ENCODE assay signal across 1 cellular context in the genomic region with DNA sequence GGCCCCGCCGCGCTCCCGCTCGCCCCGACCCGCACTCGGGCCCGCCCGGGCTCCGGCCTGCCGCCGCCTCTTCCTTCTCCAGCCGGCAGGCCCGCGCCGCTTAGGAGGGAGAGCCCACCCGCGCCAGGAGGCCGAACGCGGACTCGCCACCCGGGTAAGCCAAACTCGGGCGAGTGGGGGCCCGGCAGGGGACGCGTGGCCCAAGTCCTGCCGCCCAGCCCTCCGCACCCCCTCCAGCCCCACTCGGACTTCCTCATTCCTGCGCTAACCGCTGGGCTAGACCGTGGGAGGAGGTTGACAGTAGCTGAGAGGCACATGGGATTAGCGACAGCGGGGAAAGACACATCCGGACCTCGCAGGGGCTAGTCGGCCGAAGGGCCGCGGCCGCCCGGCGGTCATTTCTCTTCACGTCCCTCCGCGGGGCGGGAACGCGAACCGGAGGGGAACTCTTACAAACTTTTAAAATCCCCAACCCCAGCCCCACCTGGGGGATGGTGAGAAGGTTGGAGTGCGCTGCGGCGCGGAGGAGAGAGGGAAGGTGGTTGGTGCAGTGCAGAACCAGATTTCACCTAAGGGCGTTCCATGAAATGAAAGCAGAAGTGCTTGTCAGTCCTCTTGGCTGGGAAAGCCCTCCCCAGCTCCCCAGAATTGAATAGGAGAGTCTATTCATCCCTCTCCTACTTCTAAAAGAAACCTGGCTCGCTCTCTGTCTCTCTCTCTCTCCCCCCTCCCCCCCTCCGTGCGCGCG.
A peak's percentile ranks its signal among the peaks of the same experiment; 100 is the strongest.
TF ChIP-seq lines count a peak whose summit lies in the region.

No MANE protein-coding gene starts in this region.

TF ChIP-seq in K562, 482 proteins besides CTCF, POLR2A, EP300 and RAD21 (continued from another document and continues in another):
- TF ChIP-seq, protein P1, sequence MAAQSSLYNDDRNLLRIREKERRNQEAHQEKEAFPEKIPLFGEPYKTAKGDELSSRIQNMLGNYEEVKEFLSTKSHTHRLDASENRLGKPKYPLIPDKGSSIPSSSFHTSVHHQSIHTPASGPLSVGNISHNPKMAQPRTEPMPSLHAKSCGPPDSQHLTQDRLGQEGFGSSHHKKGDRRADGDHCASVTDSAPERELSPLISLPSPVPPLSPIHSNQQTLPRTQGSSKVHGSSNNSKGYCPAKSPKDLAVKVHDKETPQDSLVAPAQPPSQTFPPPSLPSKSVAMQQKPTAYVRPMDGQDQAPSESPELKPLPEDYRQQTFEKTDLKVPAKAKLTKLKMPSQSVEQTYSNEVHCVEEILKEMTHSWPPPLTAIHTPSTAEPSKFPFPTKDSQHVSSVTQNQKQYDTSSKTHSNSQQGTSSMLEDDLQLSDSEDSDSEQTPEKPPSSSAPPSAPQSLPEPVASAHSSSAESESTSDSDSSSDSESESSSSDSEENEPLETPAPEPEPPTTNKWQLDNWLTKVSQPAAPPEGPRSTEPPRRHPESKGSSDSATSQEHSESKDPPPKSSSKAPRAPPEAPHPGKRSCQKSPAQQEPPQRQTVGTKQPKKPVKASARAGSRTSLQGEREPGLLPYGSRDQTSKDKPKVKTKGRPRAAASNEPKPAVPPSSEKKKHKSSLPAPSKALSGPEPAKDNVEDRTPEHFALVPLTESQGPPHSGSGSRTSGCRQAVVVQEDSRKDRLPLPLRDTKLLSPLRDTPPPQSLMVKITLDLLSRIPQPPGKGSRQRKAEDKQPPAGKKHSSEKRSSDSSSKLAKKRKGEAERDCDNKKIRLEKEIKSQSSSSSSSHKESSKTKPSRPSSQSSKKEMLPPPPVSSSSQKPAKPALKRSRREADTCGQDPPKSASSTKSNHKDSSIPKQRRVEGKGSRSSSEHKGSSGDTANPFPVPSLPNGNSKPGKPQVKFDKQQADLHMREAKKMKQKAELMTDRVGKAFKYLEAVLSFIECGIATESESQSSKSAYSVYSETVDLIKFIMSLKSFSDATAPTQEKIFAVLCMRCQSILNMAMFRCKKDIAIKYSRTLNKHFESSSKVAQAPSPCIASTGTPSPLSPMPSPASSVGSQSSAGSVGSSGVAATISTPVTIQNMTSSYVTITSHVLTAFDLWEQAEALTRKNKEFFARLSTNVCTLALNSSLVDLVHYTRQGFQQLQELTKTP (IDR thresholded peaks at IDR 0.05; ENCODE audit: low read depth in 1 of 2, partially characterized antibody in 2 of 2), result peak in 1 of 2 experiments; percentile 71
- 0 out of 2 replicates have a peak, but pooled peaks have one; percentile 29 for TF ChIP-seq XRCC5 (IDR thresholded peaks at IDR 0.05; ENCODE audit: low read depth, low read length)
- TF ChIP-seq HDAC1 (IDR thresholded peaks at IDR 0.05), result peak in 1 of 2 experiments; percentile 77; a peak in 2 of 4 replicates
- peak; percentile 42 for TF ChIP-seq TAF9B (IDR thresholded peaks at IDR 0.05; ENCODE audit: partially characterized antibody)
- TF ChIP-seq, protein P2, sequence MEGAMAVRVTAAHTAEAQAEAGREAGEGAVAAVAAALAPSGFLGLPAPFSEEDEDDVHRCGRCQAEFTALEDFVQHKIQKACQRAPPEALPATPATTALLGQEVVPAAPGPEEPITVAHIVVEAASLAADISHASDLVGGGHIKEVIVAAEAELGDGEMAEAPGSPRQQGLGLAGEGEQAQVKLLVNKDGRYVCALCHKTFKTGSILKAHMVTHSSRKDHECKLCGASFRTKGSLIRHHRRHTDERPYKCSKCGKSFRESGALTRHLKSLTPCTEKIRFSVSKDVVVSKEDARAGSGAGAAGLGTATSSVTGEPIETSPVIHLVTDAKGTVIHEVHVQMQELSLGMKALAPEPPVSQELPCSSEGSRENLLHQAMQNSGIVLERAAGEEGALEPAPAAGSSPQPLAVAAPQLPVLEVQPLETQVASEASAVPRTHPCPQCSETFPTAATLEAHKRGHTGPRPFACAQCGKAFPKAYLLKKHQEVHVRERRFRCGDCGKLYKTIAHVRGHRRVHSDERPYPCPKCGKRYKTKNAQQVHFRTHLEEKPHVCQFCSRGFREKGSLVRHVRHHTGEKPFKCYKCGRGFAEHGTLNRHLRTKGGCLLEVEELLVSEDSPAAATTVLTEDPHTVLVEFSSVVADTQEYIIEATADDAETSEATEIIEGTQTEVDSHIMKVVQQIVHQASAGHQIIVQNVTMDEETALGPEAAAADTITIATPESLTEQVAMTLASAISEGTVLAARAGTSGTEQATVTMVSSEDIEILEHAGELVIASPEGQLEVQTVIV (CRISPR knock-in tag; IDR thresholded peaks at IDR 0.05; ENCODE audit: borderline replicate concordance), result no peak
- TF ChIP-seq, protein P3, sequence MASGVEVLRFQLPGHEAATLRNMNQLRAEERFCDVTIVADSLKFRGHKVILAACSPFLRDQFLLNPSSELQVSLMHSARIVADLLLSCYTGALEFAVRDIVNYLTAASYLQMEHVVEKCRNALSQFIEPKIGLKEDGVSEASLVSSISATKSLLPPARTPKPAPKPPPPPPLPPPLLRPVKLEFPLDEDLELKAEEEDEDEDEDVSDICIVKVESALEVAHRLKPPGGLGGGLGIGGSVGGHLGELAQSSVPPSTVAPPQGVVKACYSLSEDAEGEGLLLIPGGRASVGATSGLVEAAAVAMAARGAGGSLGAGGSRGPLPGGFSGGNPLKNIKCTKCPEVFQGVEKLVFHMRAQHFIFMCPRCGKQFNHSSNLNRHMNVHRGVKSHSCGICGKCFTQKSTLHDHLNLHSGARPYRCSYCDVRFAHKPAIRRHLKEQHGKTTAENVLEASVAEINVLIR (CRISPR knock-in tag; IDR thresholded peaks at IDR 0.05), result 0 out of 2 replicates have a peak, but pooled peaks have one; percentile 16
- no peak for TF ChIP-seq SMAD2 (IDR thresholded peaks at IDR 0.05; ENCODE audit: low read depth, low read length)
- peak; percentile 76; the same call in 1 of the 2 replicates for TF ChIP-seq HMG20B (CRISPR knock-in tag; IDR thresholded peaks at IDR 0.05)
- peak; percentile 75 for TF ChIP-seq EGR1 (conservative IDR thresholded peaks at IDR 0.05)
- TF ChIP-seq, protein P4, sequence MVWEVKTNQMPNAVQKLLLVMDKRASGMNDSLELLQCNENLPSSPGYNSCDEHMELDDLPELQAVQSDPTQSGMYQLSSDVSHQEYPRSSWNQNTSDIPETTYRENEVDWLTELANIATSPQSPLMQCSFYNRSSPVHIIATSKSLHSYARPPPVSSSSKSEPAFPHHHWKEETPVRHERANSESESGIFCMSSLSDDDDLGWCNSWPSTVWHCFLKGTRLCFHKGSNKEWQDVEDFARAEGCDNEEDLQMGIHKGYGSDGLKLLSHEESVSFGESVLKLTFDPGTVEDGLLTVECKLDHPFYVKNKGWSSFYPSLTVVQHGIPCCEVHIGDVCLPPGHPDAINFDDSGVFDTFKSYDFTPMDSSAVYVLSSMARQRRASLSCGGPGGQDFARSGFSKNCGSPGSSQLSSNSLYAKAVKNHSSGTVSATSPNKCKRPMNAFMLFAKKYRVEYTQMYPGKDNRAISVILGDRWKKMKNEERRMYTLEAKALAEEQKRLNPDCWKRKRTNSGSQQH (CRISPR knock-in tag; IDR thresholded peaks at IDR 0.05), result no peak
- TF ChIP-seq THRAP3 (IDR thresholded peaks at IDR 0.05; ENCODE audit: borderline replicate concordance), result no peak
- TF ChIP-seq ZFX (CRISPR knock-in tag; IDR thresholded peaks at IDR 0.05), result peak; percentile 93
- peak in 1 of 2 experiments; percentile 32; a peak in 2 of 4 replicates for TF ChIP-seq FOXK2 (conservative IDR thresholded peaks at IDR 0.05 in 1 of 2, IDR thresholded peaks at IDR 0.05 in 1 of 2; ENCODE audit: low read depth in 2 of 2)
- 0 out of 2 replicates have a peak, but pooled peaks have one; percentile 72 for TF ChIP-seq NR3C1 (CRISPR knock-in tag; IDR thresholded peaks at IDR 0.05)
- TF ChIP-seq, protein P5, sequence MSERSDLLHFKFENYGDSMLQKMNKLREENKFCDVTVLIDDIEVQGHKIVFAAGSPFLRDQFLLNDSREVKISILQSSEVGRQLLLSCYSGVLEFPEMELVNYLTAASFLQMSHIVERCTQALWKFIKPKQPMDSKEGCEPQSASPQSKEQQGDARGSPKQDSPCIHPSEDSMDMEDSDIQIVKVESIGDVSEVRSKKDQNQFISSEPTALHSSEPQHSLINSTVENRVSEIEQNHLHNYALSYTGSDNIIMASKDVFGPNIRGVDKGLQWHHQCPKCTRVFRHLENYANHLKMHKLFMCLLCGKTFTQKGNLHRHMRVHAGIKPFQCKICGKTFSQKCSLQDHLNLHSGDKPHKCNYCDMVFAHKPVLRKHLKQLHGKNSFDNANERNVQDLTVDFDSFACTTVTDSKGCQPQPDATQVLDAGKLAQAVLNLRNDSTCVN (CRISPR knock-in tag; IDR thresholded peaks at IDR 0.05), result 0 out of 2 replicates have a peak, but pooled peaks have one; percentile 56
- TF ChIP-seq, protein P6, sequence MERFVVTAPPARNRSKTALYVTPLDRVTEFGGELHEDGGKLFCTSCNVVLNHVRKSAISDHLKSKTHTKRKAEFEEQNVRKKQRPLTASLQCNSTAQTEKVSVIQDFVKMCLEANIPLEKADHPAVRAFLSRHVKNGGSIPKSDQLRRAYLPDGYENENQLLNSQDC (CRISPR knock-in tag; IDR thresholded peaks at IDR 0.05), result no peak
- TF ChIP-seq ZNF561 (CRISPR knock-in tag; conservative IDR thresholded peaks at IDR 0.05), result no peak
- TF ChIP-seq PHF21A (IDR thresholded peaks at IDR 0.05; ENCODE audit: borderline replicate concordance, low read depth), result peak; percentile 81; the same call in 1 of the 2 replicates
- peak; percentile 53; the same call in 1 of the 2 replicates for TF ChIP-seq SMAD3 (CRISPR knock-in tag; conservative IDR thresholded peaks at IDR 0.05)
- peak; percentile 72 for TF ChIP-seq ELF4 (CRISPR knock-in tag; IDR thresholded peaks at IDR 0.05)
- TF ChIP-seq ELF2 (CRISPR knock-in tag; IDR thresholded peaks at IDR 0.05), result peak; percentile 93
- TF ChIP-seq NBN (IDR thresholded peaks at IDR 0.05; ENCODE audit: low read depth), result peak; percentile 58; the same call in 1 of the 2 replicates
- TF ChIP-seq, protein P7, sequence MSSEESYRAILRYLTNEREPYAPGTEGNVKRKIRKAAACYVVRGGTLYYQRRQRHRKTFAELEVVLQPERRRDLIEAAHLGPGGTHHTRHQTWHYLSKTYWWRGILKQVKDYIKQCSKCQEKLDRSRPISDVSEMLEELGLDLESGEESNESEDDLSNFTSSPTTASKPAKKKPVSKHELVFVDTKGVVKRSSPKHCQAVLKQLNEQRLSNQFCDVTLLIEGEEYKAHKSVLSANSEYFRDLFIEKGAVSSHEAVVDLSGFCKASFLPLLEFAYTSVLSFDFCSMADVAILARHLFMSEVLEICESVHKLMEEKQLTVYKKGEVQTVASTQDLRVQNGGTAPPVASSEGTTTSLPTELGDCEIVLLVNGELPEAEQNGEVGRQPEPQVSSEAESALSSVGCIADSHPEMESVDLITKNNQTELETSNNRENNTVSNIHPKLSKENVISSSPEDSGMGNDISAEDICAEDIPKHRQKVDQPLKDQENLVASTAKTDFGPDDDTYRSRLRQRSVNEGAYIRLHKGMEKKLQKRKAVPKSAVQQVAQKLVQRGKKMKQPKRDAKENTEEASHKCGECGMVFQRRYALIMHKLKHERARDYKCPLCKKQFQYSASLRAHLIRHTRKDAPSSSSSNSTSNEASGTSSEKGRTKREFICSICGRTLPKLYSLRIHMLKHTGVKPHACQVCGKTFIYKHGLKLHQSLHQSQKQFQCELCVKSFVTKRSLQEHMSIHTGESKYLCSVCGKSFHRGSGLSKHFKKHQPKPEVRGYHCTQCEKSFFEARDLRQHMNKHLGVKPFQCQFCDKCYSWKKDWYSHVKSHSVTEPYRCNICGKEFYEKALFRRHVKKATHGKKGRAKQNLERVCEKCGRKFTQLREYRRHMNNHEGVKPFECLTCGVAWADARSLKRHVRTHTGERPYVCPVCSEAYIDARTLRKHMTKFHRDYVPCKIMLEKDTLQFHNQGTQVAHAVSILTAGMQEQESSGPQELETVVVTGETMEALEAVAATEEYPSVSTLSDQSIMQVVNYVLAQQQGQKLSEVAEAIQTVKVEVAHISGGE (CRISPR knock-in tag; IDR thresholded peaks at IDR 0.05), result peak in 1 of 3 experiments; percentile 67; a peak in 2 of 6 replicates
- TF ChIP-seq, protein P8, sequence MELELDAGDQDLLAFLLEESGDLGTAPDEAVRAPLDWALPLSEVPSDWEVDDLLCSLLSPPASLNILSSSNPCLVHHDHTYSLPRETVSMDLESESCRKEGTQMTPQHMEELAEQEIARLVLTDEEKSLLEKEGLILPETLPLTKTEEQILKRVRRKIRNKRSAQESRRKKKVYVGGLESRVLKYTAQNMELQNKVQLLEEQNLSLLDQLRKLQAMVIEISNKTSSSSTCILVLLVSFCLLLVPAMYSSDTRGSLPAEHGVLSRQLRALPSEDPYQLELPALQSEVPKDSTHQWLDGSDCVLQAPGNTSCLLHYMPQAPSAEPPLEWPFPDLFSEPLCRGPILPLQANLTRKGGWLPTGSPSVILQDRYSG (tag; conservative IDR thresholded peaks at IDR 0.05; ENCODE audit: low read depth), result peak; percentile 81
- TF ChIP-seq TGIF2 (CRISPR knock-in tag; IDR thresholded peaks at IDR 0.05), result peak; percentile 52; the same call in 1 of the 2 replicates
- no peak for TF ChIP-seq BDP1 (IDR thresholded peaks at IDR 0.05; ENCODE audit: insufficient read depth, insufficient read length)
- TF ChIP-seq CTBP1 (IDR thresholded peaks at IDR 0.05; ENCODE audit: borderline replicate concordance), result peak; percentile 82
- TF ChIP-seq, protein P9, sequence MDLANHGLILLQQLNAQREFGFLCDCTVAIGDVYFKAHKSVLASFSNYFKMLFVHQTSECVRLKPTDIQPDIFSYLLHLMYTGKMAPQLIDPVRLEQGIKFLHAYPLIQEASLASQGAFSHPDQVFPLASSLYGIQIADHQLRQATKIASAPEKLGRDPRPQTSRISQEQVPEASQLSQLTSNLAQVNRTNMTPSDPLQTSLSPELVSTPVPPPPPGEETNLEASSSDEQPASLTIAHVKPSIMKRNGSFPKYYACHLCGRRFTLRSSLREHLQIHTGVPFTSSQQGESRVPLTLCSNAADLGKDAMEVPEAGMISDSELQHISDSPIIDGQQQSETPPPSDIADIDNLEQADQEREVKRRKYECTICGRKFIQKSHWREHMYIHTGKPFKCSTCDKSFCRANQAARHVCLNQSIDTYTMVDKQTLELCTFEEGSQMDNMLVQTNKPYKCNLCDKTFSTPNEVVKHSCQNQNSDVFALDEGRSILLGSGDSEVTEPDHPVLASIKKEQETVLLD (IDR thresholded peaks at IDR 0.05), result no peak
